Comparison of ENCODE assay signal across 1 cellular context in the genomic region with DNA sequence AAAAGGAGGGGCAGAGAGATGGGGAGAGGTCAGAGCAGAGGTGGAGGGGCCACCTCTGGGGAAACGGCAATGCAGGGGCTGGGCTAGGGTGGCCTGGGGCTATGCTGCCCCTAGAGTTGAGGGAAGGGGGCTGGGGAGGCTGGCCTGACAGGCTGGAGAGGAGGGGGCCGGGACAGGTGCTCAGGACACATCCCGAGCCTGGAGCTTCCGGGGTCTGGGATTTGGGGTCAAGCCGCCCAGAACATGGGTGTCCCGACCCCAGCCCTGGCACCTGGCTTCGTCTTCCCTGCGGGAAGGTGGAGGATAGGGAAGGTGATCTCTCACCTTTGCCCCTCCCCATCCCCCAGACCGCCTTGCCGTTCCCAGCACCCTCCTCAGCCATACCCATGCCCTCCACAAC.
TF ChIP-seq lines count a peak whose summit lies in the region.

No MANE protein-coding gene starts in this region.

TF ChIP-seq in HEK293T, 16 proteins besides CTCF, POLR2A, EP300 and RAD21:
- TF ChIP-seq SUZ12 (IDR thresholded peaks at IDR 0.05), result no peak
